24 cellular contexts compared by ENCODE assay signal in the genomic region with DNA sequence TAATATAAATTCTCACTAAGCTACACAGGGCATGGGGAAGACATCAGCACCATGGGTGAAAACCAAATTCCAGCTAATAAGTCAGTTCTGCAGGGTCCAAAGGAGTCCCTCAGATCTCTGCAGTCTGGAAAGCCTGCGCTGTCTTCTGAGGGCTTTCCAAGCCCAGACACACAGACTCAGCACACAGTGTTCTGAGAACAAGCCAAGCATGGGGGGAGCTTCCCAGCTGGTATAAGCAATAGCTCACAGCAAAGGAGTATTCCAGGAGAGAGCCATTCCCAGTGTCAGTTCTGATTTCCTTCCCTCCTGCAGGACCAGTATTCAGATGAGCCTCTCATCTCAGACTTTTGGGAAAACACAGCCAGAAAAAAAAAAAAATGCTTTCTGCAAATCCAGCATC.
DNase-seq lines count a peak whose midpoint lies in the region; ATAC-seq and TF ChIP-seq lines count a peak whose summit lies in the region.
"Had no signal": no experiment of that assay in that cellular context is flagged by ENCODE, and none has a peak within 500 bp of the region (broad histone marks: within the 10 kb centered on the region; RNA-seq: fewer than 3 reads in every experiment).

No MANE protein-coding gene starts in this region.

- H3K27ac Mint-ChIP-seq in activated CD4-positive, alpha-beta T cell treated with anti-CD3 and anti-CD28 coated beads for 36 hours: no peak overlapping the region
- H3K27ac Mint-ChIP-seq: activated CD4-positive, alpha-beta memory T cell treated with anti-CD3 and anti-CD28 coated beads, Interleukin-2, amount 10 ng/mL, durations not matched to agents 7 days and 5 days; activated naive CD8-positive, alpha-beta T cell treated with anti-CD3 and anti-CD28 coated beads for 36 hours; naive thymus-derived CD4-positive, alpha-beta T cell had no signal

- TF ChIP-seq EP300 in ovary (IDR thresholded peaks at IDR 0.05): no peak
- TF ChIP-seq EP300 in transverse colon (IDR thresholded peaks at IDR 0.05; ENCODE audit: low read depth): no peak

- no peak overlapping the region for H3K4me3 Mint-ChIP-seq in activated CD4-positive, alpha-beta T cell treated with anti-CD3 and anti-CD28 coated beads for 36 hours
- H3K4me3 Mint-ChIP-seq: activated CD4-positive, alpha-beta memory T cell treated with anti-CD3 and anti-CD28 coated beads, Interleukin-2, amount 10 ng/mL, durations not matched to agents 7 days and 5 days; activated naive CD8-positive, alpha-beta T cell treated with anti-CD3 and anti-CD28 coated beads for 36 hours; naive thymus-derived CD4-positive, alpha-beta T cell had no signal

- H3K36me3 ChIP-seq in ovary (no peaks in the 10 kb centered on the region), transverse colon (no peaks in the 10 kb centered on the region)
- H3K36me3 ChIP-seq: ascending aorta, SJCRH30, uterus had no signal

- POLR2A ChIA-PET in activated CD4-positive, alpha-beta T cell treated with anti-CD3 and anti-CD28 coated beads for 36 hours (lab: Charles Lee): no interaction called here

- in situ Hi-C loops in transverse colon (cut with MboI; ENCODE audit: low pct_ligation_motif_present in 1 of 4, low pct_unique_long_range_greater_than_20kb in 1 of 4, low sequenced_read_pairs in 3 of 4): no loop called here

- 35 to 42% (median 38%) methylated on average over 1 of the region's 1 CpG for WGBS in ovary, 3 donors
- 58% methylated on average over 1 of the region's 1 CpG; no CpG with 5 or more reads in 1 of the 2 donors for WGBS in transverse colon (ENCODE audit: low coverage in 1 of 2), 2 donors

- DNase-seq in coronary artery (ENCODE audit: low spot score) (peak; percentile 36), left ventricle myocardium superior (peak; percentile 58), ovary (peak in 3 of 5 donors; percentile 43 to 74 (median 65)), transverse colon (peak; percentile 44), D341Med (ENCODE audit: low spot score) (no peak)
- no peak for DNase-seq in activated CD4-positive, alpha-beta T cell treated with anti-CD3 and anti-CD28 coated beads for 36 hours
- no peak for DNase-seq in stimulated activated CD4-positive, alpha-beta T cell treated with anti-CD3 and anti-CD28 coated beads, Interleukin-15, amount 100 ng/mL, for 24 hours
- DNase-seq: activated CD4-positive, alpha-beta memory T cell treated with anti-CD3 and anti-CD28 coated beads, Interleukin-2, amount 10 ng/mL, durations not matched to agents 7 days and 5 days; activated effector memory CD4-positive, alpha-beta T cell treated with Interleukin-2 at 50 U/mL for 16 hours; activated naive CD8-positive, alpha-beta T cell treated with anti-CD3 and anti-CD28 coated beads for 36 hours; central memory CD4-positive, alpha-beta T cell; naive thymus-derived CD4-positive, alpha-beta T cell; NCI-H1105 treated with DMSO at 0.1 percent for 48 hours; NCI-H2081; NCI-H226; SJCRH30; stimulated activated CD4-positive, alpha-beta T cell treated with anti-CD3 and anti-CD28 coated beads, Interleukin-4, amount 100 ng/mL, for 1 hour; uterus had no signal

- H3K4me3 ChIP-seq in coronary artery (no peak overlapping the region), ovary (no peak overlapping the region), transverse colon (no peak overlapping the region)
- H3K4me3 ChIP-seq: ascending aorta, K562, SJCRH30, uterus had no signal

- no peak for TF ChIP-seq CTCF in coronary artery (IDR thresholded peaks at IDR 0.05)
- no peak for TF ChIP-seq CTCF in ovary (IDR thresholded peaks at IDR 0.05)
- no peak for TF ChIP-seq CTCF in transverse colon (IDR thresholded peaks at IDR 0.05)

- H3K36me3 Mint-ChIP-seq in activated CD4-positive, alpha-beta T cell treated with anti-CD3 and anti-CD28 coated beads for 36 hours (ENCODE audit: low read depth): no peaks in the 10 kb centered on the region
- H3K36me3 Mint-ChIP-seq: activated naive CD8-positive, alpha-beta T cell treated with anti-CD3 and anti-CD28 coated beads for 36 hours had no signal

- no peaks in the 10 kb centered on the region for H3K27me3 ChIP-seq in ovary
- H3K27me3 ChIP-seq in transverse colon: no peaks in the 10 kb centered on the region
- H3K27me3 ChIP-seq: ascending aorta, SJCRH30, uterus had no signal

- H3K4me1 ChIP-seq in ovary (ENCODE audit: insufficient read depth) (no peaks in the 10 kb centered on the region), transverse colon (peaks cover 0 to 29% (median 4%) of the 10 kb centered on the region in 4 donors)

- intact Hi-C loops in left ventricle myocardium superior (cut with micrococcal nuclease): no loop called here
- intact Hi-C loops in ovary (cut with DNase I): no loop called here
- intact Hi-C loops in transverse colon (cut with DNase I; ENCODE audit: low total_unique reads): loop anchor here (10.0 kb wide), 1 partner anchor 1613 kb away; the partner anchor contains the start of genes GLB1L and STK16
- intact Hi-C loops in activated CD4-positive, alpha-beta T cell treated with anti-CD3 and anti-CD28 coated beads for 36 hours (cut with DNase I, micrococcal nuclease): no loop called here

- CTCF ChIA-PET in activated CD4-positive, alpha-beta T cell treated with anti-CD3 and anti-CD28 coated beads for 36 hours (lab: Charles Lee): interaction anchor here (1.5 to 1.6 kb wide), 2 partner anchors 19 to 81 kb away, joined by 4 to 5 read pairs; no protein-coding TSS in a partner anchor

- TF ChIP-seq POLR2A in ovary (IDR thresholded peaks at IDR 0.05) (no peak), transverse colon (IDR thresholded peaks at IDR 0.05) (no peak)

- H3K27ac ChIP-seq in coronary artery: no peak overlapping the region
- H3K27ac ChIP-seq in ovary: no peak overlapping the region
- H3K27ac ChIP-seq in transverse colon: peak overlapping the region in 3 of 4 donors; percentile 40 to 64 (median 56)
- H3K27ac ChIP-seq: ascending aorta, SJCRH30, uterus had no signal

- no peaks in the 10 kb centered on the region for H3K27me3 Mint-ChIP-seq in activated CD4-positive, alpha-beta T cell treated with anti-CD3 and anti-CD28 coated beads for 36 hours
- H3K27me3 Mint-ChIP-seq: activated CD4-positive, alpha-beta memory T cell treated with anti-CD3 and anti-CD28 coated beads, Interleukin-2, amount 10 ng/mL, durations not matched to agents 7 days and 5 days; activated naive CD8-positive, alpha-beta T cell treated with anti-CD3 and anti-CD28 coated beads for 36 hours had no signal

- H3K9me3 Mint-ChIP-seq in activated CD4-positive, alpha-beta T cell treated with anti-CD3 and anti-CD28 coated beads for 36 hours (ENCODE audit: low read depth): no peaks in the 10 kb centered on the region
- H3K9me3 Mint-ChIP-seq: activated CD4-positive, alpha-beta memory T cell treated with anti-CD3 and anti-CD28 coated beads, Interleukin-2, amount 10 ng/mL, durations not matched to agents 7 days and 5 days; activated naive CD8-positive, alpha-beta T cell treated with anti-CD3 and anti-CD28 coated beads for 36 hours had no signal

- H3K4me1 Mint-ChIP-seq in activated CD4-positive, alpha-beta T cell treated with anti-CD3 and anti-CD28 coated beads for 36 hours: no peaks in the 10 kb centered on the region
- H3K4me1 Mint-ChIP-seq: activated CD4-positive, alpha-beta memory T cell treated with anti-CD3 and anti-CD28 coated beads, Interleukin-2, amount 10 ng/mL, durations not matched to agents 7 days and 5 days; activated naive CD8-positive, alpha-beta T cell treated with anti-CD3 and anti-CD28 coated beads for 36 hours had no signal

- no peaks in the 10 kb centered on the region for H3K9me3 ChIP-seq in ovary
- no peaks in the 10 kb centered on the region for H3K9me3 ChIP-seq in transverse colon
- H3K9me3 ChIP-seq: ascending aorta, SJCRH30, uterus had no signal

- ATAC-seq in left ventricle myocardium superior (peak; percentile 84), HG03469 (IDR thresholded peaks at IDR 0.05; ENCODE audit: unreplicated experiment) (no peak)
- ATAC-seq in activated CD4-positive, alpha-beta T cell treated with anti-CD3 and anti-CD28 coated beads for 36 hours: no peak
- ATAC-seq: activated CD4-positive, CD25-positive, alpha-beta regulatory T cell treated with anti-CD3 and anti-CD28 coated beads, Interleukin-2, amount 50 U/mL, for 24 hours; HCT116; K562; naive thymus-derived CD4-positive, alpha-beta T cell; Panc1 had no signal

Comparison
In these comparisons a context has a peak if more than half of its experiments do, and no peak if none do; other contexts are left out.
1. DNase-seq: peak in coronary artery (single experiment), left ventricle myocardium superior (single experiment), ovary (3 of 5) and transverse colon (single experiment); none in activated CD4-positive, alpha-beta T cell treated with anti-CD3 and anti-CD28 coated beads for 36 hours (single experiment), stimulated activated CD4-positive, alpha-beta T cell treated with anti-CD3 and anti-CD28 coated beads, Interleukin-15, amount 100 ng/mL, for 24 hours (single experiment) and D341Med (single experiment).
2. H3K27ac ChIP-seq: peak in transverse colon (3 of 4); none in coronary artery (0 of 2) and ovary (0 of 2).